35 cellular contexts compared by ENCODE assay signal in the genomic region with DNA sequence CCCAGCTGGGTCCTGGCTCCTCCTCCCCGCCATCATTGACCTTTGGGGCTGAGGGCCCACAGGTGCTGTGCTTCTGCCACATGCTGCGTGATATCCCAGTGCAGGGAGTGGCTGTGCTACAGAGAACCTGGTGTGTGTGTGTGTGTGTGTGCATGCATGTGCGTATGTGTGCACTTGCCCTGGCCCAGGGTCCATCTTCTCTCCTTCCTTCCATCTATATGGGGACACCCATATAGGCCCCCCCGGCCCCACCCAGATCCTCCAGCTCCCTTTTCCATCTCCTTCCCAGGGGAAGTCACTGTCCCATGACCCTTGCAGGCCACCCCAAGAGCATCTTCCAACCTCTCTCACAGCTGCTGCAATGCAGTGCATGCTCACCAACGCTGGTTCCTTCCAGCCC. TPM values are rescaled to one million over a fixed set of nuclear protein-coding genes. Genes with fewer than 3 reads are reported as not detected.
"Had no signal": no experiment of that assay in that cellular context is flagged by ENCODE, and none has a peak within 500 bp of the region (broad histone marks: within the 10 kb centered on the region; RNA-seq: fewer than 3 reads in every experiment).

No MANE protein-coding gene starts in this region.

- DNase-seq: activated CD4-positive, alpha-beta memory T cell treated with anti-CD3 and anti-CD28 coated beads, Interleukin-2, amount 10 ng/mL, durations not matched to agents 7 days and 5 days; activated CD4-positive, alpha-beta T cell treated with anti-CD3 and anti-CD28 coated beads for 1 hour; activated CD4-positive, alpha-beta T cell treated with anti-CD3 and anti-CD28 coated beads for 48 hours; activated CD4-positive, CD25-positive, alpha-beta regulatory T cell; activated CD8-positive, alpha-beta memory T cell treated with anti-CD3 and anti-CD28 coated beads for 24 hours; activated CD8-positive, alpha-beta memory T cell treated with anti-CD3 and anti-CD28 coated beads, Interleukin-2, amount 10 ng/mL, durations not matched to agents 7 days and 5 days; activated CD8-positive, alpha-beta memory T cell treated with anti-CD3 and anti-CD28 coated beads, Interleukin-2, amount 50 U/mL, for 48 hours; activated gamma-delta T cell; activated naive CD4-positive, alpha-beta T cell treated with Interleukin-2 at 50 U/mL for 16 hours; activated naive CD8-positive, alpha-beta T cell treated with anti-CD3 and anti-CD28 coated beads, Interleukin-2, amount 10 ng/mL, durations not matched to agents 7 days and 5 days; activated T-cell treated with anti-CD3 and anti-CD28 coated beads, Interleukin-2, amount 50 U/mL, for 48 hours; amygdala; caudate nucleus; cerebellar nuclear complex; Karpas-422; KBM-7; NCI-H1105; NCI-H1436; NCI-H1694; NCI-H1930; NCI-H2081 treated with DMSO at 0.1 percent for 48 hours; NCI-H510A; NCI-H526; NCI-H748 treated with DMSO at 0.1 percent for 48 hours; PC-9; SHP77; SJCRH30; T1000; WERI-Rb-1 had no signal

- H3K4me1 Mint-ChIP-seq: activated CD4-positive, alpha-beta memory T cell treated with anti-CD3 and anti-CD28 coated beads, Interleukin-2, amount 10 ng/mL, durations not matched to agents 7 days and 5 days; activated CD8-positive, alpha-beta memory T cell treated with anti-CD3 and anti-CD28 coated beads, Interleukin-2, amount 10 ng/mL, durations not matched to agents 7 days and 5 days; activated naive CD4-positive, alpha-beta T cell treated with anti-CD3 and anti-CD28 coated beads, Interleukin-2, amount 50 U/mL, for 24 hours had no signal

- H3K27me3 ChIP-seq: ascending aorta, breast epithelium, SJCRH30 had no signal

- H3K9me3 ChIP-seq: ascending aorta, breast epithelium, SJCRH30 had no signal

- H3K4me3 Mint-ChIP-seq: activated CD4-positive, alpha-beta memory T cell treated with anti-CD3 and anti-CD28 coated beads, Interleukin-2, amount 10 ng/mL, durations not matched to agents 7 days and 5 days; activated CD8-positive, alpha-beta memory T cell treated with anti-CD3 and anti-CD28 coated beads, Interleukin-2, amount 10 ng/mL, durations not matched to agents 7 days and 5 days; activated naive CD4-positive, alpha-beta T cell treated with anti-CD3 and anti-CD28 coated beads, Interleukin-2, amount 50 U/mL, for 24 hours; activated naive CD8-positive, alpha-beta T cell treated with anti-CD3 and anti-CD28 coated beads, Interleukin-2, amount 10 ng/mL, durations not matched to agents 7 days and 5 days had no signal

- H3K36me3 ChIP-seq: ascending aorta, breast epithelium, SJCRH30, WERI-Rb-1 had no signal

- ATAC-seq: activated CD8-positive, alpha-beta memory T cell treated with anti-CD3 and anti-CD28 coated beads, Interleukin-2, amount 10 ng/mL, durations not matched to agents 7 days and 5 days had no signal

- H3K4me1 ChIP-seq: ascending aorta, breast epithelium, SJCRH30 had no signal

- H2AFZ ChIP-seq: PC-9 had no signal

- H3K4me3 ChIP-seq: ascending aorta, breast epithelium, PC-9, SJCRH30, SK-N-MC had no signal

- H3K27ac ChIP-seq: ascending aorta, breast epithelium, PC-9, RWPE1, SJCRH30, SK-N-MC, WERI-Rb-1 had no signal

- H3K9me3 Mint-ChIP-seq: activated CD4-positive, alpha-beta memory T cell treated with anti-CD3 and anti-CD28 coated beads, Interleukin-2, amount 10 ng/mL, durations not matched to agents 7 days and 5 days; activated naive CD4-positive, alpha-beta T cell treated with anti-CD3 and anti-CD28 coated beads, Interleukin-2, amount 50 U/mL, for 24 hours had no signal

- H3K27ac Mint-ChIP-seq: activated CD4-positive, alpha-beta memory T cell treated with anti-CD3 and anti-CD28 coated beads, Interleukin-2, amount 10 ng/mL, durations not matched to agents 7 days and 5 days; activated CD8-positive, alpha-beta memory T cell treated with anti-CD3 and anti-CD28 coated beads, Interleukin-2, amount 10 ng/mL, durations not matched to agents 7 days and 5 days; activated naive CD4-positive, alpha-beta T cell treated with anti-CD3 and anti-CD28 coated beads, Interleukin-2, amount 50 U/mL, for 24 hours; activated naive CD8-positive, alpha-beta T cell treated with anti-CD3 and anti-CD28 coated beads, Interleukin-2, amount 10 ng/mL, durations not matched to agents 7 days and 5 days had no signal

- H3K4me2 ChIP-seq: PC-9 had no signal

RNA-seq across cellular contexts. Expression of gene RASGRF1, which starts 12.6 kb away (rescaled TPM):
- total RNA-seq: activated CD4-positive, alpha-beta memory T cell treated with anti-CD3 and anti-CD28 coated beads, Interleukin-2, amount 10 ng/mL, durations not matched to agents 7 days and 5 days; activated naive CD8-positive, alpha-beta T cell treated with anti-CD3 and anti-CD28 coated beads, Interleukin-2, amount 10 ng/mL, durations not matched to agents 7 days and 5 days; ascending aorta; T-helper 2 cell treated with Interferon-gamma antibody and Interleukin-4, amounts not matched to agents 100 ng/mL and 5 ng/mL, for 36 hours had no signal
